24 cellular contexts compared by ENCODE assay signal in the genomic region with DNA sequence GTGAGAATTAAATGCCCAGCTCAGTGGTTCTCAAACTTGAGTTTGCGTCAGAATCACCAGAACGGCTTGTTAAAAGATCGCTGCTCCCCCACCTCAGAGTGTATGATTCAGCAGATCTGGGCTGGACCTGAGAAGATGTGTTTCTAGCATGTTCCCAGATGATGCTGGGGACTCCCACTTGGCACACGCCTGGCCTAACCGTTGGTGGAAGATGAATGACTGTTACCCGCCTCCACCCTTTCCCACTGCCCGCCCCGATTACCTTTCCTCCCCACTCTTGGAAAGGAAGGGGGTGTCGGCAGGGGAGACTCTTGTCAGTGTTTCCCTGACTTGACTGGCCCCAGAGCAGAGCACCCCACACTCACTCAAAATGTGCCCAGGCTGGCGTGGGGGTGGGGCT. TPM values are rescaled to one million over a fixed set of nuclear protein-coding genes. Genes with fewer than 3 reads are reported as not detected.
"Had no signal": no experiment of that assay in that cellular context is flagged by ENCODE, and none has a peak within 500 bp of the region (broad histone marks: within the 10 kb centered on the region; RNA-seq: fewer than 3 reads in every experiment).

No MANE protein-coding gene starts in this region.

- H3K4me3 ChIP-seq: body of pancreas, esophagus muscularis mucosa, right lobe of liver, stomach, suprapubic skin, tibial nerve, uterus had no signal

- FAIRE-seq: small intestine had no signal

- H3K9me3 Mint-ChIP-seq: activated B cell treated with CpG ODN at 0.5 μM for 24 hours; activated CD4-positive, alpha-beta memory T cell treated with anti-CD3 and anti-CD28 coated beads for 36 hours; activated naive CD4-positive, alpha-beta T cell treated with anti-CD3 and anti-CD28 coated beads, Interleukin-2, amount 10 ng/mL, durations not matched to agents 7 days and 5 days; activated T-cell treated with anti-CD3 and anti-CD28 coated beads, Interleukin-2, amount 50 U/mL, for 72 hours; effector memory CD8-positive, alpha-beta T cell; nephron progenitor cell; stimulated activated memory B cell treated with anti-CD40 and anti-IgM and Interleukin-4, amounts not matched to agents 10 μg/mL and 1 μg/mL and 100 μg/mL, for 72 hours; T-helper 1 cell treated with Interleukin-12 subunit alpha and Interleukin-12 subunit beta and Interleukin-4 antibody, amounts not matched to agents 30 μg/mL and 1 μg/mL, for 36 hours had no signal

- H3K9me3 ChIP-seq: body of pancreas, esophagus muscularis mucosa, right lobe of liver, stomach, suprapubic skin, tibial nerve, uterus had no signal

- H3K27ac Mint-ChIP-seq: activated B cell treated with CpG ODN at 0.5 μM for 24 hours; activated CD4-positive, alpha-beta memory T cell treated with anti-CD3 and anti-CD28 coated beads for 36 hours; activated naive CD4-positive, alpha-beta T cell treated with anti-CD3 and anti-CD28 coated beads, Interleukin-2, amount 10 ng/mL, durations not matched to agents 7 days and 5 days; activated T-cell treated with anti-CD3 and anti-CD28 coated beads, Interleukin-2, amount 50 U/mL, for 72 hours; effector memory CD8-positive, alpha-beta T cell; nephron progenitor cell; stimulated activated memory B cell treated with anti-CD40 and anti-IgM and Interleukin-4, amounts not matched to agents 10 μg/mL and 1 μg/mL and 100 μg/mL, for 72 hours; T-helper 1 cell treated with Interleukin-12 subunit alpha and Interleukin-12 subunit beta and Interleukin-4 antibody, amounts not matched to agents 30 μg/mL and 1 μg/mL, for 36 hours had no signal

- H3K36me3 Mint-ChIP-seq: activated CD4-positive, alpha-beta memory T cell treated with anti-CD3 and anti-CD28 coated beads for 36 hours; activated naive CD4-positive, alpha-beta T cell treated with anti-CD3 and anti-CD28 coated beads, Interleukin-2, amount 10 ng/mL, durations not matched to agents 7 days and 5 days; stimulated activated memory B cell treated with anti-CD40 and anti-IgM and Interleukin-4, amounts not matched to agents 10 μg/mL and 1 μg/mL and 100 μg/mL, for 72 hours had no signal

- H3K4me3 Mint-ChIP-seq: activated B cell treated with CpG ODN at 0.5 μM for 24 hours; activated CD4-positive, alpha-beta memory T cell treated with anti-CD3 and anti-CD28 coated beads for 36 hours; activated naive CD4-positive, alpha-beta T cell treated with anti-CD3 and anti-CD28 coated beads, Interleukin-2, amount 10 ng/mL, durations not matched to agents 7 days and 5 days; activated T-cell treated with anti-CD3 and anti-CD28 coated beads, Interleukin-2, amount 50 U/mL, for 72 hours; effector memory CD8-positive, alpha-beta T cell; nephron progenitor cell; stimulated activated memory B cell treated with anti-CD40 and anti-IgM and Interleukin-4, amounts not matched to agents 10 μg/mL and 1 μg/mL and 100 μg/mL, for 72 hours; T-helper 1 cell treated with Interleukin-12 subunit alpha and Interleukin-12 subunit beta and Interleukin-4 antibody, amounts not matched to agents 30 μg/mL and 1 μg/mL, for 36 hours had no signal

- H3K4me1 ChIP-seq: right lobe of liver had no signal

- ATAC-seq: activated T-cell treated with anti-CD3 and anti-CD28 coated beads, Interleukin-2, amount 50 U/mL, for 72 hours; effector memory CD8-positive, alpha-beta T cell; stimulated activated memory B cell treated with anti-CD40 and anti-IgM and Interleukin-4, amounts not matched to agents 10 μg/mL and 1 μg/mL and 100 μg/mL, for 72 hours had no signal

- H3K4me1 Mint-ChIP-seq: activated B cell treated with CpG ODN at 0.5 μM for 24 hours; activated naive CD4-positive, alpha-beta T cell treated with anti-CD3 and anti-CD28 coated beads, Interleukin-2, amount 10 ng/mL, durations not matched to agents 7 days and 5 days; stimulated activated memory B cell treated with anti-CD40 and anti-IgM and Interleukin-4, amounts not matched to agents 10 μg/mL and 1 μg/mL and 100 μg/mL, for 72 hours had no signal

- H3K27me3 ChIP-seq: body of pancreas, right lobe of liver, uterus had no signal

- H3K27ac ChIP-seq: body of pancreas, esophagus muscularis mucosa, right lobe of liver, stomach, suprapubic skin, tibial nerve had no signal

- H3K36me3 ChIP-seq: esophagus muscularis mucosa, right lobe of liver, stomach, suprapubic skin, tibial nerve, uterus had no signal

- DNase-seq: activated B cell treated with CpG ODN at 0.5 μM for 24 hours; activated CD4-positive, alpha-beta memory T cell treated with anti-CD3 and anti-CD28 coated beads for 36 hours; activated CD4-positive, alpha-beta T cell treated with anti-CD3 and anti-CD28 coated beads for 48 hours; activated effector memory CD4-positive, alpha-beta T cell treated with Interleukin-2 at 50 U/mL for 16 hours; activated naive CD4-positive, alpha-beta T cell treated with anti-CD3 and anti-CD28 coated beads, Interleukin-2, amount 10 ng/mL, durations not matched to agents 7 days and 5 days; activated T-cell treated with anti-CD3 and anti-CD28 coated beads, Interleukin-2, amount 50 U/mL, for 72 hours; body of pancreas; dermis blood vessel endothelial cell; effector memory CD8-positive, alpha-beta T cell; foreskin melanocyte; hippocampal formation; nephron progenitor cell; occipital lobe; posterior cingulate gyrus; right lobe of liver; small intestine; stomach; T1000 had no signal

RNA-seq across cellular contexts. Expression of a gene that starts 29.2 kb away (rescaled TPM):
- total RNA-seq: activated CD4-positive, alpha-beta memory T cell treated with anti-CD3 and anti-CD28 coated beads for 36 hours; activated T-cell treated with anti-CD3 and anti-CD28 coated beads, Interleukin-2, amount 50 U/mL, for 72 hours had no signal

RNA-seq across cellular contexts. Expression of a gene that starts 44.9 kb away (rescaled TPM):
- total RNA-seq: dermis blood vessel endothelial cell, right lobe of liver had no signal
